In the genomic region with DNA sequence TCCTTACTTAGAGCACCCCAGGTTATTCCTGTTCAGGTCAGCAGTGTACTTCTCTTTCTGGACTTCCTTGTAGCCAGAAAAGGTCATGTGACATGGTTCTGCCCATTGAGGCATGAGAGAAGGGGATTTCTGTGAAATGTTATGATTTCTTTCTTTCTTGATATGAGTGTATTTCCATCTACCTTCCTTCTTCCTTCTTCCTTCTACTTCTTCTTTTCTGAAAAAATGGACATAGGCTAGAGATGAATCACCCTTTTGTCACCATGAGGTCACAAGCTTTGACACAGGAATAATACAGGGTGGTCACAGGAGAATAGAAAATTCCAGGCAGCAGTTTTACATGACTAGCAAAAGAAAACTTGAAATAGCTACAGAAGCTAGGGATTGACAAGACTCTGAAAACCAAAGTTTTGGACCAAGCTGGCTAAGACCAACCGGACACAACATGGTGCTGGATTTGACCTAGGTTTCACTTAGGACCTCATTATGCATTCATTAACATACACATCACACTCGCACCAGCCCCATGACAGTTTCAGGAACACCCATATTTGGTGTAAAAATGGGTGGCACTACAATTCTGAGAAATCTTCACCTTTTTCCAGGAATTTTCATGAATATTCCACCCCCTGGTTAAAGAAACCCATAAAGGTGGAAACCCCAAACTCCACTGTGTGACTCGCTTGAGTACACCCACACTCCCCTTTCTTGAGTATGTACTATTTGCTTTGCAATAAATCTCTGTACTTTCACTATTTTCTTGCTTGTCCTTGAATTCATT, we compare ENCODE assay signal across 1 cellular context.
TF ChIP-seq lines count a peak whose summit lies in the region.

No MANE protein-coding gene starts in this region.

TF ChIP-seq in K562, 482 proteins besides CTCF, POLR2A, EP300 and RAD21 (continued from another document and continues in another):
- TF ChIP-seq ETS1 (conservative IDR thresholded peaks at IDR 0.05; ENCODE audit: control insufficient read depth, low read depth, low read length) (no peak), TCF3 (CRISPR knock-in tag; IDR thresholded peaks at IDR 0.05) (no peak), HLTF (IDR thresholded peaks at IDR 0.05) (no peak), PHF8 (IDR thresholded peaks at IDR 0.05; ENCODE audit: borderline replicate concordance, low read length) (no peak), NELFE (IDR thresholded peaks at IDR 0.05; ENCODE audit: insufficient read depth, insufficient read length) (no peak), RBM25 (IDR thresholded peaks at IDR 0.05; ENCODE audit: low read depth, low read length, severe bottlenecking) (no peak), KDM5B (IDR thresholded peaks at IDR 0.05; ENCODE audit: insufficient replicate concordance, low read depth, low read length) (no peak), ZSCAN32 (CRISPR knock-in tag; IDR thresholded peaks at IDR 0.05) (no peak), ZSCAN29 (IDR thresholded peaks at IDR 0.05) (no peak), DIDO1 (tag; IDR thresholded peaks at IDR 0.05; ENCODE audit: low read depth) (no peak), ZNF431 (CRISPR knock-in tag; IDR thresholded peaks at IDR 0.05) (no peak), FIP1L1 (IDR thresholded peaks at IDR 0.05; ENCODE audit: low read depth, low read length, poor library complexity, severe bottlenecking) (no peak), SMARCA4 (IDR thresholded peaks at IDR 0.05) (peak; percentile 54; the same call in 1 of the 2 replicates), PTTG1 (tag; IDR thresholded peaks at IDR 0.05; ENCODE audit: low read depth) (no peak), SAP30 (IDR thresholded peaks at IDR 0.05; ENCODE audit: borderline replicate concordance, insufficient read depth, low read depth, low read length, poor library complexity, severe bottlenecking) (no peak), CREM (IDR thresholded peaks at IDR 0.05; ENCODE audit: low read depth) (no peak), ZNF766 (CRISPR knock-in tag; conservative IDR thresholded peaks at IDR 0.05) (peak; percentile 38; the same call in 1 of the 2 replicates), NCOA1 (IDR thresholded peaks at IDR 0.05; ENCODE audit: low read depth) (no peak), CBFA2T2 (conservative IDR thresholded peaks at IDR 0.05) (peak; percentile 23; the same call in 1 of the 2 replicates), ZNF507 (tag; conservative IDR thresholded peaks at IDR 0.05) (no peak), MXI1 (IDR thresholded peaks at IDR 0.05; ENCODE audit: low read depth, low read length) (no peak), TBP (optimal IDR thresholded peaks at IDR 0.05; ENCODE audit: low read depth, low read length) (no peak), ETV5 (CRISPR knock-in tag; IDR thresholded peaks at IDR 0.05; ENCODE audit: low read depth) (no peak), STAG1 (CRISPR knock-in tag; IDR thresholded peaks at IDR 0.05; ENCODE audit: borderline replicate concordance) (no peak), WHSC1 (IDR thresholded peaks at IDR 0.05; ENCODE audit: low read length) (no peak), MAX (CRISPR knock-in tag; IDR thresholded peaks at IDR 0.05) (no peak), KAT8 (IDR thresholded peaks at IDR 0.05; ENCODE audit: low read depth) (no peak), ZFX (CRISPR knock-in tag; IDR thresholded peaks at IDR 0.05) (no peak), ZBTB1 (CRISPR knock-in tag; IDR thresholded peaks at IDR 0.05; ENCODE audit: borderline replicate concordance, low read depth) (no peak), TGIF2 (CRISPR knock-in tag; IDR thresholded peaks at IDR 0.05) (no peak), CREB3 (tag; conservative IDR thresholded peaks at IDR 0.05; ENCODE audit: low read depth) (peak; percentile 78; the same call in 1 of the 2 replicates), MCM5 (IDR thresholded peaks at IDR 0.05; ENCODE audit: low read depth) (no peak), MECOM (CRISPR knock-in tag; IDR thresholded peaks at IDR 0.05) (no peak), MED1 (CRISPR knock-in tag; IDR thresholded peaks at IDR 0.05; ENCODE audit: borderline replicate concordance) (no peak), DLX4 (CRISPR knock-in tag; IDR thresholded peaks at IDR 0.05) (no peak), STAT6 (CRISPR knock-in tag; IDR thresholded peaks at IDR 0.05) (no peak), SMAD4 (CRISPR knock-in tag; conservative IDR thresholded peaks at IDR 0.05) (0 out of 2 replicates have a peak, but pooled peaks have one; percentile 31), CTBP1 (IDR thresholded peaks at IDR 0.05; ENCODE audit: borderline replicate concordance) (no peak), ZNF75A (CRISPR knock-in tag; IDR thresholded peaks at IDR 0.05) (no peak), FOXJ2 (tag; IDR thresholded peaks at IDR 0.05) (no peak), ZNF217 (CRISPR knock-in tag; IDR thresholded peaks at IDR 0.05) (no peak), ZFP1 (CRISPR knock-in tag; IDR thresholded peaks at IDR 0.05) (no peak), NCOR1 (IDR thresholded peaks at IDR 0.05) (no peak), VEZF1 (CRISPR knock-in tag; IDR thresholded peaks at IDR 0.05) (peak; percentile 42; the same call in 1 of the 2 replicates), ZFPM2 (CRISPR knock-in tag; IDR thresholded peaks at IDR 0.05) (no peak), MAFF (IDR thresholded peaks at IDR 0.05; ENCODE audit: low read length) (no peak), MCM3 (IDR thresholded peaks at IDR 0.05) (no peak), ATF3 (IDR thresholded peaks at IDR 0.05) (peak; percentile 87), ATF3 (CRISPR knock-in tag; conservative IDR thresholded peaks at IDR 0.05) (0 out of 2 replicates have a peak, but pooled peaks have one; percentile 24), KDM1A (IDR thresholded peaks at IDR 0.05) (no peak), ERF (CRISPR knock-in tag; IDR thresholded peaks at IDR 0.05) (no peak), TRIM28 (IDR thresholded peaks at IDR 0.05) (no peak; the same call in 1 of the 2 replicates), BCOR (IDR thresholded peaks at IDR 0.05) (no peak), KLF13 (tag; IDR thresholded peaks at IDR 0.05; ENCODE audit: borderline replicate concordance, low read depth) (no peak), ZNF354B (CRISPR knock-in tag; IDR thresholded peaks at IDR 0.05) (no peak), ZNF780A (CRISPR knock-in tag; IDR thresholded peaks at IDR 0.05) (no peak), ZNF79 (CRISPR knock-in tag; IDR thresholded peaks at IDR 0.05; ENCODE audit: low read depth) (no peak), TARDBP (IDR thresholded peaks at IDR 0.05) (no peak), PPARD (CRISPR knock-in tag; IDR thresholded peaks at IDR 0.05) (no peak)
- TF ChIP-seq, protein P1, sequence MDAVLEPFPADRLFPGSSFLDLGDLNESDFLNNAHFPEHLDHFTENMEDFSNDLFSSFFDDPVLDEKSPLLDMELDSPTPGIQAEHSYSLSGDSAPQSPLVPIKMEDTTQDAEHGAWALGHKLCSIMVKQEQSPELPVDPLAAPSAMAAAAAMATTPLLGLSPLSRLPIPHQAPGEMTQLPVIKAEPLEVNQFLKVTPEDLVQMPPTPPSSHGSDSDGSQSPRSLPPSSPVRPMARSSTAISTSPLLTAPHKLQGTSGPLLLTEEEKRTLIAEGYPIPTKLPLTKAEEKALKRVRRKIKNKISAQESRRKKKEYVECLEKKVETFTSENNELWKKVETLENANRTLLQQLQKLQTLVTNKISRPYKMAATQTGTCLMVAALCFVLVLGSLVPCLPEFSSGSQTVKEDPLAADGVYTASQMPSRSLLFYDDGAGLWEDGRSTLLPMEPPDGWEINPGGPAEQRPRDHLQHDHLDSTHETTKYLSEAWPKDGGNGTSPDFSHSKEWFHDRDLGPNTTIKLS (IDR thresholded peaks at IDR 0.05; ENCODE audit: borderline replicate concordance, low read depth) = no peak
- TF ChIP-seq, protein P2, sequence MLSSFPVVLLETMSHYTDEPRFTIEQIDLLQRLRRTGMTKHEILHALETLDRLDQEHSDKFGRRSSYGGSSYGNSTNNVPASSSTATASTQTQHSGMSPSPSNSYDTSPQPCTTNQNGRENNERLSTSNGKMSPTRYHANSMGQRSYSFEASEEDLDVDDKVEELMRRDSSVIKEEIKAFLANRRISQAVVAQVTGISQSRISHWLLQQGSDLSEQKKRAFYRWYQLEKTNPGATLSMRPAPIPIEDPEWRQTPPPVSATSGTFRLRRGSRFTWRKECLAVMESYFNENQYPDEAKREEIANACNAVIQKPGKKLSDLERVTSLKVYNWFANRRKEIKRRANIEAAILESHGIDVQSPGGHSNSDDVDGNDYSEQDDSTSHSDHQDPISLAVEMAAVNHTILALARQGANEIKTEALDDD (IDR thresholded peaks at IDR 0.05) = 0 out of 2 replicates have a peak, but pooled peaks have one; percentile 15
- TF ChIP-seq, protein P3, sequence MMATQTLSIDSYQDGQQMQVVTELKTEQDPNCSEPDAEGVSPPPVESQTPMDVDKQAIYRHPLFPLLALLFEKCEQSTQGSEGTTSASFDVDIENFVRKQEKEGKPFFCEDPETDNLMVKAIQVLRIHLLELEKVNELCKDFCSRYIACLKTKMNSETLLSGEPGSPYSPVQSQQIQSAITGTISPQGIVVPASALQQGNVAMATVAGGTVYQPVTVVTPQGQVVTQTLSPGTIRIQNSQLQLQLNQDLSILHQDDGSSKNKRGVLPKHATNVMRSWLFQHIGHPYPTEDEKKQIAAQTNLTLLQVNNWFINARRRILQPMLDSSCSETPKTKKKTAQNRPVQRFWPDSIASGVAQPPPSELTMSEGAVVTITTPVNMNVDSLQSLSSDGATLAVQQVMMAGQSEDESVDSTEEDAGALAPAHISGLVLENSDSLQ (IDR thresholded peaks at IDR 0.05) = peak; percentile 56
